Comparison of ENCODE assay signal across 22 cellular contexts in the genomic region with DNA sequence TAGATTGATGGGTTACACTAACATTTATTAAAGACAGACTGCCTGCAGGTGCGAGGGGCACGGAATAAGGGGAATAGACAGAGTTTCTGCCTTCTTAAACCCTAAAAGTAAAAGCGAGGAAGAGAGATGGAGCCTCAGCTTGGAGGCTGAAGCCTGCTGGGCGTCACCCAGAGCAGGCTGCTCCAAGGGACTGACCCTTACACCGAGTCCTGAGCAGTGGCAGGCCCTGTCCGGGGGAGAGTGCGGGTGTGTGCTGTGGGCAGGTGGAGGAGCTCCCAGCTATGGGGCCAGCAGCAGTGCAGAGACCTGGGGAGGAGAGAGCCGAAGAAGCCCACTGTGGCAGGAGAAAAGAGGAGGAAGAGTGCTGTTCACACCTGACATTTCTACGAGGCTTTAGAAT.
"Had no signal": no experiment of that assay in that cellular context is flagged by ENCODE, and none has a peak within 500 bp of the region (broad histone marks: within the 10 kb centered on the region; RNA-seq: fewer than 3 reads in every experiment).

No MANE protein-coding gene starts in this region.

- H3K36me3 ChIP-seq: MG63 had no signal

- H3K27ac ChIP-seq: RWPE1 had no signal

- H3K9me2 ChIP-seq: SK-N-SH had no signal

- H3K9ac ChIP-seq: SK-N-SH had no signal

- H3K27me3 ChIP-seq: MG63 had no signal

- H3K4me3 ChIP-seq: MG63 had no signal

- H3K9me3 ChIP-seq: MG63 had no signal

- H3K4me2 ChIP-seq: SK-N-SH had no signal

- ATAC-seq: Panc1, PC-3 had no signal

- DNase-seq: IMR-90; Karpas-422; KG1; MG63; NCI-H1092; NCI-H1105 treated with DMSO at 0.1 percent for 48 hours; NCI-H1417 treated with DMSO at 0.1 percent for 48 hours; NCI-H146; NCI-H1694 treated with DMSO at 0.1 percent for 48 hours; NCI-H1930; NCI-H2081; NCI-H2107; NCI-H2227 treated with DMSO at 0.1 percent for 48 hours; NCI-H524; NCI-H526 treated with DMSO at 0.1 percent for 48 hours; NCI-H748 treated with DMSO at 0.1 percent for 48 hours; NK-92 treated with Interleukin-12 subunit alpha and Interleukin-12 subunit beta, amount 100 ng/mL, for 24 hours; PC-3; SHP77; SK-N-SH had no signal
